In the genomic region with DNA sequence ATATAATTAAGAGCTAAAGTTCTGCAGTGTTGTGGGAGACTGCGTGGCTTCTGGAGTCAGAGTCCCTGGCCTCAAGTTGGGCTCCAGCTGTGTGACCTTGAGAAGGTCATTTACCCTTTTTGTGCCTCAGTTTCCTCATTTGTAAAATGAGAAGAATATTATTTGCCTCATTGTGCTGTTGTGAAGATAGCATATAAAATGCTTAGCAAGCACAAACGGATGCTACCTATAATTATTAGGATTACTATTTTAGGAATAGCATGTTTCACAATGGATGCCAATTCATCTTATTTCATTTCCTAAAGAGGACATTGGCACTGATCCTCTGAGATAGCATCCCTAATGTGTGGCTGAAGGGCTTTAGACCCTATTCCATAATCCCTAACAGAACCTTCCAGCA, we compare ENCODE assay signal across 1 cellular context.
A peak's percentile ranks its signal among the peaks of the same experiment; 100 is the strongest.
TF ChIP-seq lines count a peak whose summit lies in the region.

No MANE protein-coding gene starts in this region.

TF ChIP-seq in A549, 52 proteins besides CTCF, POLR2A, EP300 and RAD21:
- TF ChIP-seq, protein P1, sequence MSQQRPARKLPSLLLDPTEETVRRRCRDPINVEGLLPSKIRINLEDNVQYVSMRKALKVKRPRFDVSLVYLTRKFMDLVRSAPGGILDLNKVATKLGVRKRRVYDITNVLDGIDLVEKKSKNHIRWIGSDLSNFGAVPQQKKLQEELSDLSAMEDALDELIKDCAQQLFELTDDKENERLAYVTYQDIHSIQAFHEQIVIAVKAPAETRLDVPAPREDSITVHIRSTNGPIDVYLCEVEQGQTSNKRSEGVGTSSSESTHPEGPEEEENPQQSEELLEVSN (IDR thresholded peaks at IDR 0.05; ENCODE audit: borderline replicate concordance, low read depth): no peak
- TF ChIP-seq ESRRA (IDR thresholded peaks at IDR 0.05; ENCODE audit: borderline replicate concordance, low read length) (no peak), NR3C1 (IDR thresholded peaks at IDR 0.05) (no peak), MAFK (IDR thresholded peaks at IDR 0.05; ENCODE audit: partially characterized antibody) (peak; percentile 80)
